24 cellular contexts compared by ENCODE assay signal in the genomic region with DNA sequence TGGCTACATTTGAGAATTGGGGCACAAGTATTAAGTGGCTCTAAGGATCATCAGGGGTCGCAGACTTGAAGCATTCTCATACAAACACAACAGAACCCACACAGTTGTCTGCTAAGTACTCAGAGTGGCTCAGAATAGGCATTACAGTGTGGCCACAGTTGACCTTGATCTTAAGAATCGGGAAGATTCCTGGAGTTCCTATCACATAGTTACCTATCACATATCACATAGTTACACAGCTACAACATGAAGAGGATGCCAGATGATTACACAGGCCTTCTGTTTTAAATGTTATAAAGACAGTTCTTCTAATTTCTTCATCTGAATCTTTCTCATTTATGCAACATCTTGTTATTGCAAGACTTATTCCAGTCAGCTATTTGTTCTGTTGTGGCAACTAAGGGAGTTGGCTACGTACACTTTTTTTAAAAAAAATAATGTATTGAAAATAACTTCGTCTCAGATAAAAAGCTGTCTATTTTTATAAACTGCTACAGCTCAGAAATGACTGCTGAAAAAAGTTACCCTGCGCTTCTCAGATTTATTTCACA.
DNase-seq lines count a peak whose midpoint lies in the region; ATAC-seq, FAIRE-seq and TF ChIP-seq lines count a peak whose summit lies in the region.
"Had no signal": no experiment of that assay in that cellular context is flagged by ENCODE, and none has a peak within 500 bp of the region (broad histone marks: within the 10 kb centered on the region; RNA-seq: fewer than 3 reads in every experiment).

No MANE protein-coding gene starts in this region.

- TF ChIP-seq CTCF in lower lobe of right lung (IDR thresholded peaks at IDR 0.05) (no peak), tibial artery (IDR thresholded peaks at IDR 0.05) (no peak)

- intact Hi-C loops in Right ventricle myocardium superior (cut with DNase I) (no loop called here), lower lobe of right lung (cut with DNase I) (no loop called here), tibial artery (cut with DNase I; ENCODE audit: low total_unique reads) (loop anchor here (10.0 kb wide), 1 partner anchor 291 kb away; no protein-coding TSS in a partner anchor)

- DNase-seq in adipocyte (ENCODE audit: low read depth) (peak; percentile 7), Right ventricle myocardium superior (no peak), lower lobe of right lung (no peak), tibial artery (no peak), OCI-M1 (lab: John Stamatoyannopoulos, UW) (no peak), frontal cortex (ENCODE audit: low spot score in 2 of 2) (no peak), NCI-H82 treated with DMSO at 0.1 percent for 48 hours (lab: John Stamatoyannopoulos, UW; ENCODE audit: unreplicated experiment) (no peak)
- DNase-seq: activated CD8-positive, alpha-beta T cell treated with anti-CD3 and anti-CD28 coated beads, Interleukin-2, amount 10 ng/mL, durations not matched to agents 7 days and 5 days; activated naive CD4-positive, alpha-beta T cell; activated T-cell treated with anti-CD3 and anti-CD28 coated beads, Interleukin-2, amount 50 U/mL, for 1 hour; AML-193; central memory CD4-positive, alpha-beta T cell; DMS79 treated with DMSO at 0.1 percent for 48 hours; dorsolateral prefrontal cortex; foreskin melanocyte; KG1; kidney; NCI-H2171 treated with DMSO at 0.1 percent for 48 hours; NCI-H82; SHP77 treated with DMSO at 0.1 percent for 48 hours; stimulated activated CD4-positive, alpha-beta T cell treated with anti-CD3 and anti-CD28 coated beads, Interleukin-1b, Interleukin-23, amount 100 ng/mL, for 48 hours had no signal

- H3K27me3 ChIP-seq in adipocyte (replicated peaks; ENCODE audit: control insufficient read depth, insufficient read depth, low read length): no peaks in the 10 kb centered on the region
- H3K27me3 ChIP-seq in lower lobe of right lung (ENCODE audit: low read depth): no peaks in the 10 kb centered on the region
- H3K27me3 ChIP-seq in tibial artery: no peaks in the 10 kb centered on the region
- H3K27me3 ChIP-seq: dorsolateral prefrontal cortex had no signal

- H3K36me3 ChIP-seq in adipocyte (ENCODE audit: control insufficient read depth, insufficient read depth, low read length, severe bottlenecking) (peaks cover 100% of the 10 kb centered on the region), lower lobe of right lung (peaks cover 75% of the 10 kb centered on the region), tibial artery (peaks cover 32 to 75% (median 56%) of the 10 kb centered on the region in 3 donors)

- no peak overlapping the region for H3K9ac ChIP-seq in adipocyte (ENCODE audit: low read length)
- H3K9ac ChIP-seq: parathyroid adenoma had no signal

- peaks cover 31% of the 10 kb centered on the region for H3K4me1 ChIP-seq in adipocyte (ENCODE audit: control insufficient read depth, insufficient read depth, low read length)
- H3K4me1 ChIP-seq in lower lobe of right lung: peaks cover 12% of the 10 kb centered on the region
- peaks cover 0 to 12% (median 3%) of the 10 kb centered on the region in 4 donors for H3K4me1 ChIP-seq in tibial artery
- H3K4me1 ChIP-seq: parathyroid adenoma had no signal

- ATAC-seq in Right ventricle myocardium superior (ENCODE audit: poor library complexity): peak; percentile 55
- ATAC-seq in lower lobe of right lung: peak; percentile 63 to 67
- ATAC-seq: activated CD4-positive, CD25-positive, alpha-beta regulatory T cell treated with anti-CD3 and anti-CD28 coated beads, Interleukin-2, amount 50 U/mL, for 24 hours; activated CD8-positive, alpha-beta T cell treated with anti-CD3 and anti-CD28 coated beads, Interleukin-2, amount 10 ng/mL, durations not matched to agents 7 days and 5 days; stimulated activated effector memory CD8-positive, alpha-beta T cell treated with anti-CD3 and anti-CD28 coated beads, Interleukin-12 subunit alpha, Interleukin-12 subunit beta, amount 100 ng/mL, for 72 hours had no signal

- no peaks in the 10 kb centered on the region for H3K9me3 ChIP-seq in adipocyte (ENCODE audit: control insufficient read depth, low read length)
- no peaks in the 10 kb centered on the region for H3K9me3 ChIP-seq in lower lobe of right lung
- H3K9me3 ChIP-seq in tibial artery: no peaks in the 10 kb centered on the region

- H3K4me3 ChIP-seq in adipocyte (ENCODE audit: low read length) (no peak overlapping the region), lower lobe of right lung (no peak overlapping the region), tibial artery (no peak overlapping the region)
- H3K4me3 ChIP-seq: dorsolateral prefrontal cortex had no signal

- no peak for FAIRE-seq in frontal cortex (lab: Jason Lieb, UNC)
- FAIRE-seq: kidney had no signal

- peak overlapping the region; percentile 62 for H3K27ac ChIP-seq in lower lobe of right lung
- H3K27ac ChIP-seq in tibial artery: peak overlapping the region; percentile 35 to 43
- H3K27ac ChIP-seq: dorsolateral prefrontal cortex, parathyroid adenoma had no signal
